21 cellular contexts compared by ENCODE assay signal in the genomic region with DNA sequence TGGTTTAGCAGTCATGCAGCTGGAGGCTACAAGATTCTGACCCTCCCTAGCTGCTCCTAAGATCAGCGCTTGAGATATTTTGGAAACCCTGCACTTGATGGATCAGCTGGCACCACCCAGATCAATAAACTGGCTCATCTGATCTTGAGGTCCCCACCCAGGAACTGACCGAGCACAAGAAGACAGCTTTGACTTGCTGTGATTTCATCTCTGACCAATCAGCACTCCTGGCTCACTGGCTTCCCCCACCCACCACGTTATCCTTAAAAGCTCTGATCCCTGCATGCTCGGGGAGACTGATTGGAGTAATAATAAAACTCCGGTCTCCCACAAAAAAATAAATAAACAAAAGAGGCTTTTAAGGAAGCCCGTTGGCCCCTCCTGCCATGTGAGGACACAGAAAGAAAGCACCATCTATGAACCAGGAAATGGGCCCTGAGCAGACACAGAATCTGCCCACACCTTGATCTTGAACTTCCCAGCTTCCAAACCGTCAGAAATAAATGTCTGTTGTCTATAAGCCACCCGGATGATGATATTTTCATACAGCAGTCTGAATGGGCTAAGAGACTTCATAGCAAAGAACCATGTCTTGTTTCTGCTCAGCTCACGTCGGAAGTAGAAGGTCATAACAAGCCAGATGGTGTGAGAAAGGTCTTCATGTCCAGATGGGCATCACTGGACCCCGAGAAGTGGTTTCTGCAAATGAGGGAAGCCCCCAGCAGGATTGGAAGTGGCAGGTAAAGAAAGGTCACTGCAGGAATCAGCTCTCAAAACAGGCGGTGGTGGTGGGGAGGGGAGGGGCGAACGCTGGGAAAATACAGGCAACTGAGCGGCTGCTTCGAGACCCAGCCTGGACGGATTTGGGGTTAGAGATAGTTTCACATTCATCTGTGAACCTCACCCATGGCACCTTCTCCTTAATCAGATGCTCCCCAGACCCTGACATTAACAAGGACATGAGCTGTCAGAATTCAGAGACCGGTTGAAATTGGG. TPM values are rescaled to one million over a fixed set of nuclear protein-coding genes. Genes with fewer than 3 reads are reported as not detected.
DNase-seq lines count a peak whose midpoint lies in the region; ATAC-seq and TF ChIP-seq lines count a peak whose summit lies in the region.
"Had no signal": no experiment of that assay in that cellular context is flagged by ENCODE, and none has a peak within 500 bp of the region (broad histone marks: within the 10 kb centered on the region; RNA-seq: fewer than 3 reads in every experiment).

No MANE protein-coding gene starts in this region.

- H3K9me3 Mint-ChIP-seq in type B pancreatic cell, result peaks cover 11% of the 10 kb centered on the region

- DNase-seq in NCI-H82 (lab: John Stamatoyannopoulos, UW), result peak; percentile 59
- DNase-seq in NCI-H82 treated with DMSO at 0.1 percent for 48 hours (lab: John Stamatoyannopoulos, UW; ENCODE audit: unreplicated experiment), result no peak
- DNase-seq in body of pancreas, result peak in 3 of 4 donors; percentile 55 to 67 (median 59)
- DNase-seq in mesenchymal stem cell, result peak; percentile 40
- no peak for DNase-seq in type B pancreatic cell (ENCODE audit: extremely low spot score, unreplicated experiment)
- DNase-seq in activated CD4-positive, CD25-positive, alpha-beta regulatory T cell treated with anti-CD3 and anti-CD28 coated beads, Interleukin-2, amount 50 U/mL, for 72 hours, result no peak
- no peak for DNase-seq in cerebellum (ENCODE audit: low spot score)
- DNase-seq in NCI-H1417 (lab: John Stamatoyannopoulos, UW), result no peak
- DNase-seq: Calu3; CD4-positive, alpha-beta T cell; DMS53; HFFc6; MG63; NCI-H1105; NCI-H187; NCI-H526 treated with DMSO at 0.1 percent for 48 hours; OCI-M1; RPMI8226 had no signal

- no peak overlapping the region for H3K4me2 ChIP-seq in mesenchymal stem cell (ENCODE audit: low read length, poor library complexity, severe bottlenecking)
- H3K4me2 ChIP-seq: KMS-11 had no signal

- H2BK15ac ChIP-seq in mesenchymal stem cell (ENCODE audit: low read depth, poor library complexity, severe bottlenecking), result no peak overlapping the region

- H4K91ac ChIP-seq in mesenchymal stem cell (ENCODE audit: low read length), result no peak overlapping the region

- no peak overlapping the region for H2AFZ ChIP-seq in mesenchymal stem cell (ENCODE audit: low read depth, low read length)

- peaks cover 3% of the 10 kb centered on the region for H3K36me3 Mint-ChIP-seq in type B pancreatic cell

- no peak overlapping the region for H3K4me3 Mint-ChIP-seq in type B pancreatic cell
- H3K4me3 Mint-ChIP-seq: B cell; CD4-positive, alpha-beta T cell; HFFc6 had no signal

- no peak overlapping the region for H3K4ac ChIP-seq in mesenchymal stem cell (ENCODE audit: low read depth in 1 of 2, low read length in 2 of 2)

- H3K9me3 ChIP-seq in body of pancreas (peaks cover 0 to 4% (median 0%) of the 10 kb centered on the region in 3 donors), mesenchymal stem cell (ENCODE audit: control insufficient read depth, low read length) (peaks cover 9% of the 10 kb centered on the region)
- H3K9me3 ChIP-seq: MG63 had no signal

- H2BK12ac ChIP-seq in mesenchymal stem cell (ENCODE audit: low read length in 2 of 2), result no peak overlapping the region

- peaks cover 24% of the 10 kb centered on the region for H3K4me1 Mint-ChIP-seq in type B pancreatic cell (ENCODE audit: unreplicated experiment)
- H3K4me1 Mint-ChIP-seq: B cell had no signal

- H3K9ac ChIP-seq in mesenchymal stem cell (ENCODE audit: low read length), result no peak overlapping the region
- H3K9ac ChIP-seq: KMS-11 had no signal

- intact Hi-C loops in body of pancreas (cut with DNase I), result no loop called here

- H3K23ac ChIP-seq in mesenchymal stem cell (ENCODE audit: low read length in 2 of 2), result no peak overlapping the region

- H4K8ac ChIP-seq in mesenchymal stem cell (ENCODE audit: low read length), result no peak overlapping the region

- WGBS in body of pancreas, 2 donors, result 42 to 49% methylated on average over 18 of the region's 18 CpGs
- WGBS in mesenchymal stem cell, result 76% methylated on average over 16 of the region's 18 CpGs

- no peak overlapping the region for H3K18ac ChIP-seq in mesenchymal stem cell (ENCODE audit: low read depth in 1 of 2, low read length in 2 of 2)

- H3K4me1 ChIP-seq in body of pancreas, result peaks cover 36% of the 10 kb centered on the region
- H3K4me1 ChIP-seq in mesenchymal stem cell (ENCODE audit: control insufficient read depth, insufficient read depth, low read depth, low read length), result peaks cover 6% of the 10 kb centered on the region

- H3K4me3 ChIP-seq in body of pancreas, result no peak overlapping the region
- no peak overlapping the region for H3K4me3 ChIP-seq in mesenchymal stem cell (ENCODE audit: insufficient read depth in 1 of 2, low read depth in 1 of 2, low read length in 2 of 2)
- H3K4me3 ChIP-seq: MG63 had no signal

- TF ChIP-seq CTCF in body of pancreas (IDR thresholded peaks at IDR 0.05) (no peak), type B pancreatic cell (conservative IDR thresholded peaks at IDR 0.05) (no peak)

- no peak overlapping the region for H2BK5ac ChIP-seq in mesenchymal stem cell (ENCODE audit: low read depth, low read length, poor library complexity, severe bottlenecking)

- no peaks in the 10 kb centered on the region for H3K27me3 ChIP-seq in body of pancreas
- peaks cover 0 to 3% of the 10 kb centered on the region in 2 experiments for H3K27me3 ChIP-seq in mesenchymal stem cell (ENCODE audit: control insufficient read depth in 1 of 2, insufficient read depth in 1 of 2, low read length in 2 of 2)
- H3K27me3 ChIP-seq: MG63 had no signal

- H3K36me3 ChIP-seq in body of pancreas (replicated peaks in 1 of 2; ENCODE audit: insufficient read depth in 1 of 2, low read depth in 2 of 2) (peaks cover 0 to 2% of the 10 kb centered on the region in 2 donors), mesenchymal stem cell (ENCODE audit: control insufficient read depth in 1 of 2, insufficient read depth in 2 of 2, low read depth in 1 of 2, low read length in 2 of 2) (peaks cover 0 to 2% of the 10 kb centered on the region in 2 experiments)
- H3K36me3 ChIP-seq: MG63 had no signal

- peak overlapping the region; percentile 54 for H3K27ac Mint-ChIP-seq in type B pancreatic cell
- H3K27ac Mint-ChIP-seq: B cell; CD4-positive, alpha-beta T cell; HFFc6 had no signal

- H3K79me1 ChIP-seq in mesenchymal stem cell (replicated peaks; ENCODE audit: low read length, poor library complexity, severe bottlenecking), result no peaks in the 10 kb centered on the region

- peak overlapping the region; percentile 35 to 61 (median 47) for H3K27ac ChIP-seq in body of pancreas
- no peak overlapping the region for H3K27ac ChIP-seq in mesenchymal stem cell (ENCODE audit: low read length, poor library complexity, severe bottlenecking)
- H3K27ac ChIP-seq: 22Rv1, KMS-11 had no signal

- no peak overlapping the region for H2BK120ac ChIP-seq in mesenchymal stem cell (ENCODE audit: low read depth, low read length)

- ATAC-seq in body of pancreas, result peak; percentile 54

- TF ChIP-seq POLR2A in body of pancreas (IDR thresholded peaks at IDR 0.05), result no peak

- H3K14ac ChIP-seq in mesenchymal stem cell (ENCODE audit: low read length in 2 of 2), result no peak overlapping the region

- H2AK5ac ChIP-seq in mesenchymal stem cell (ENCODE audit: low read length, severe bottlenecking), result no peak overlapping the region

- no peaks in the 10 kb centered on the region for H3K27me3 Mint-ChIP-seq in type B pancreatic cell
- H3K27me3 Mint-ChIP-seq: CD4-positive, alpha-beta T cell had no signal

RNA-seq across cellular contexts. Expression of a gene that starts 19.8 kb away (rescaled TPM):
- total RNA-seq in body of pancreas (10 to 100 TPM; 77.1 to 89.5 TPM), type B pancreatic cell (ENCODE audit: low replicate concordance) (13.5 and 14.9 TPM in 2 replicates), cerebellum (4.3 TPM)
- 4.0 TPM for polyA plus RNA-seq in mesenchymal stem cell (2013, experiment 1 of 2)
- polyA plus RNA-seq in mesenchymal stem cell (2013, experiment 2 of 2), result 3.6 TPM

Comparison
In these comparisons a context has a peak if more than half of its experiments do, and no peak if none do; other contexts are left out.
1. DNase-seq: peak in NCI-H82 (single experiment), body of pancreas (3 of 4) and mesenchymal stem cell (single experiment); none in NCI-H82 treated with DMSO at 0.1 percent for 48 hours (single experiment), type B pancreatic cell (single experiment), activated CD4-positive, CD25-positive, alpha-beta regulatory T cell treated with anti-CD3 and anti-CD28 coated beads, Interleukin-2, amount 50 U/mL, for 72 hours (single experiment), cerebellum (single experiment) and NCI-H1417 (0 of 3).